ENCODE assay signal across 1 cellular context in the genomic region with DNA sequence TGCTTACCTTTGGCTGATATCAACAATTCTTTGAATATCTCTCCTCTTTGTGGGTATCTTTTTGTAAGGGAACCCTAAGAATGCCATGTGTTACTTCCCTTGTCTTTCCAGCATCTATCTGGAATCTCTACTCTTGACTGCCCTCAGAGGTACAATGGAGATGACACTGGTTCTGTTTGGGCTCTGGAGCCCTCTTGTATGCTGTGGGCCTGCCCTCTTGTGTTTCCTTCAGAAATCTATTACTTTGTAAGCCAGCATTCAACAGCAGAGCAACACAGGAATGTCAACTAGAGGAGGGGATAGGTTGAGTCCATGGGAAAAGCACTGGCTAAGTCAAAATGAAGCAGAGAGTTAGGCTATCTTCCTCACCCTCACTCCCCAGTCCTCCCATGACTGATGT.
TF ChIP-seq lines count a peak whose summit lies in the region.

No MANE protein-coding gene starts in this region.

TF ChIP-seq in GM23338, 12 proteins besides CTCF, POLR2A, EP300 and RAD21 (continued from another document):
- TF ChIP-seq, protein P1, sequence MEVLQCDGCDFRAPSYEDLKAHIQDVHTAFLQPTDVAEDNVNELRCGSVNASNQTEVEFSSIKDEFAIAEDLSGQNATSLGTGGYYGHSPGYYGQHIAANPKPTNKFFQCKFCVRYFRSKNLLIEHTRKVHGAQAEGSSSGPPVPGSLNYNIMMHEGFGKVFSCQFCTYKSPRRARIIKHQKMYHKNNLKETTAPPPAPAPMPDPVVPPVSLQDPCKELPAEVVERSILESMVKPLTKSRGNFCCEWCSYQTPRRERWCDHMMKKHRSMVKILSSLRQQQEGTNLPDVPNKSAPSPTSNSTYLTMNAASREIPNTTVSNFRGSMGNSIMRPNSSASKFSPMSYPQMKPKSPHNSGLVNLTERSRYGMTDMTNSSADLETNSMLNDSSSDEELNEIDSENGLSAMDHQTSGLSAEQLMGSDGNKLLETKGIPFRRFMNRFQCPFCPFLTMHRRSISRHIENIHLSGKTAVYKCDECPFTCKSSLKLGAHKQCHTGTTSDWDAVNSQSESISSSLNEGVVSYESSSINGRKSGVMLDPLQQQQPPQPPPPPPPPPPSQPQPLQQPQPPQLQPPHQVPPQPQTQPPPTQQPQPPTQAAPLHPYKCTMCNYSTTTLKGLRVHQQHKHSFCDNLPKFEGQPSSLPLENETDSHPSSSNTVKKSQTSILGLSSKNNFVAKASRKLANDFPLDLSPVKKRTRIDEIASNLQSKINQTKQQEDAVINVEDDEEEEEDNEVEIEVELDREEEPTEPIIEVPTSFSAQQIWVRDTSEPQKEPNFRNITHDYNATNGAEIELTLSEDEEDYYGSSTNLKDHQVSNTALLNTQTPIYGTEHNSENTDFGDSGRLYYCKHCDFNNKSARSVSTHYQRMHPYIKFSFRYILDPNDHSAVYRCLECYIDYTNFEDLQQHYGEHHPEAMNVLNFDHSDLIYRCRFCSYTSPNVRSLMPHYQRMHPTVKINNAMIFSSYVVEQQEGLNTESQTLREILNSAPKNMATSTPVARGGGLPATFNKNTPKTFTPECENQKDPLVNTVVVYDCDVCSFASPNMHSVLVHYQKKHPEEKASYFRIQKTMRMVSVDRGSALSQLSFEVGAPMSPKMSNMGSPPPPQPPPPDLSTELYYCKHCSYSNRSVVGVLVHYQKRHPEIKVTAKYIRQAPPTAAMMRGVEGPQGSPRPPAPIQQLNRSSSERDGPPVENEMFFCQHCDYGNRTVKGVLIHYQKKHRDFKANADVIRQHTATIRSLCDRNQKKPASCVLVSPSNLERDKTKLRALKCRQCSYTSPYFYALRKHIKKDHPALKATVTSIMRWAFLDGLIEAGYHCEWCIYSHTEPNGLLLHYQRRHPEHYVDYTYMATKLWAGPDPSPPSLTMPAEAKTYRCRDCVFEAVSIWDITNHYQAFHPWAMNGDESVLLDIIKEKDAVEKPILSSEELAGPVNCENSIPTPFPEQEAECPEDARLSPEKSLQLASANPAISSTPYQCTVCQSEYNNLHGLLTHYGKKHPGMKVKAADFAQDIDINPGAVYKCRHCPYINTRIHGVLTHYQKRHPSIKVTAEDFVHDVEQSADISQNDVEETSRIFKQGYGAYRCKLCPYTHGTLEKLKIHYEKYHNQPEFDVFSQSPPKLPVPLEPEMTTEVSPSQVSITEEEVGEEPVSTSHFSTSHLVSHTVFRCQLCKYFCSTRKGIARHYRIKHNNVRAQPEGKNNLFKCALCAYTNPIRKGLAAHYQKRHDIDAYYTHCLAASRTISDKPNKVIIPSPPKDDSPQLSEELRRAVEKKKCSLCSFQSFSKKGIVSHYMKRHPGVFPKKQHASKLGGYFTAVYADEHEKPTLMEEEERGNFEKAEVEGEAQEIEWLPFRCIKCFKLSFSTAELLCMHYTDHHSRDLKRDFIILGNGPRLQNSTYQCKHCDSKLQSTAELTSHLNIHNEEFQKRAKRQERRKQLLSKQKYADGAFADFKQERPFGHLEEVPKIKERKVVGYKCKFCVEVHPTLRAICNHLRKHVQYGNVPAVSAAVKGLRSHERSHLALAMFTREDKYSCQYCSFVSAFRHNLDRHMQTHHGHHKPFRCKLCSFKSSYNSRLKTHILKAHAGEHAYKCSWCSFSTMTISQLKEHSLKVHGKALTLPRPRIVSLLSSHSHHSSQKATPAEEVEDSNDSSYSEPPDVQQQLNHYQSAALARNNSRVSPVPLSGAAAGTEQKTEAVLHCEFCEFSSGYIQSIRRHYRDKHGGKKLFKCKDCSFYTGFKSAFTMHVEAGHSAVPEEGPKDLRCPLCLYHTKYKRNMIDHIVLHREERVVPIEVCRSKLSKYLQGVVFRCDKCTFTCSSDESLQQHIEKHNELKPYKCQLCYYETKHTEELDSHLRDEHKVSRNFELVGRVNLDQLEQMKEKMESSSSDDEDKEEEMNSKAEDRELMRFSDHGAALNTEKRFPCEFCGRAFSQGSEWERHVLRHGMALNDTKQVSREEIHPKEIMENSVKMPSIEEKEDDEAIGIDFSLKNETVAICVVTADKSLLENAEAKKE (CRISPR knock-in tag; IDR thresholded peaks at IDR 0.05) = 0 out of 2 replicates have a peak, but pooled peaks have one; percentile 12
